In genomic region chr21:41765393-41765950, GRCh38 we compare ENCODE assay signal across 10 cellular contexts. TPM values are rescaled to one million over a fixed set of nuclear protein-coding genes. Genes with fewer than 3 reads are reported as not detected.
DNase-seq lines count a peak whose midpoint lies in the region; ATAC-seq and TF ChIP-seq lines count a peak whose summit lies in the region.
"Had no signal": no experiment of that assay in that cellular context is flagged by ENCODE, and none has a peak within 500 bp of the region (broad histone marks: within the 10 kb centered on the region; RNA-seq: fewer than 3 reads in every experiment).

No MANE protein-coding gene starts in this region.

- peaks cover 26% of the 10 kb centered on the region for H3K4me1 Mint-ChIP-seq in activated T-cell treated with anti-CD3 and anti-CD28 coated beads, Interleukin-2, amount 50 U/mL, for 4 hours (ENCODE audit: low read depth)
- H3K4me1 Mint-ChIP-seq in type B pancreatic cell (ENCODE audit: unreplicated experiment) = peaks cover 55% of the 10 kb centered on the region
- peaks cover 36% of the 10 kb centered on the region for H3K4me1 Mint-ChIP-seq in stimulated activated effector memory CD8-positive, alpha-beta T cell treated with anti-CD3 and anti-CD28 coated beads, Interleukin-12 subunit alpha, Interleukin-12 subunit beta, amount 100 ng/mL, for 72 hours

- intact Hi-C loops in breast epithelium (cut with DNase I; ENCODE audit: low total_unique reads) (no loop called here), lower leg skin (cut with DNase I; ENCODE audit: low total_unique reads) (no loop called here)

- peak overlapping the region; percentile 21 for H3K4me3 Mint-ChIP-seq in activated T-cell treated with anti-CD3 and anti-CD28 coated beads, Interleukin-2, amount 50 U/mL, for 4 hours
- H3K4me3 Mint-ChIP-seq in type B pancreatic cell = peak overlapping the region; percentile 91
- no peak overlapping the region for H3K4me3 Mint-ChIP-seq in stimulated activated effector memory CD8-positive, alpha-beta T cell treated with anti-CD3 and anti-CD28 coated beads, Interleukin-12 subunit alpha, Interleukin-12 subunit beta, amount 100 ng/mL, for 72 hours

- H3K4me1 ChIP-seq in breast epithelium = peaks cover 0 to 12% of the 10 kb centered on the region in 2 donors
- peaks cover 0 to 48% (median 18%) of the 10 kb centered on the region in 3 donors for H3K4me1 ChIP-seq in gastroesophageal sphincter

- TF ChIP-seq CTCF in breast epithelium (IDR thresholded peaks at IDR 0.05) = no peak
- no peak for TF ChIP-seq CTCF in lower leg skin (IDR thresholded peaks at IDR 0.05)
- TF ChIP-seq CTCF in type B pancreatic cell (conservative IDR thresholded peaks at IDR 0.05) = no peak
- no peak for TF ChIP-seq CTCF in gastroesophageal sphincter (IDR thresholded peaks at IDR 0.05)

- TF ChIP-seq POLR2A in breast epithelium (IDR thresholded peaks at IDR 0.05) = no peak
- TF ChIP-seq POLR2A in lower leg skin (IDR thresholded peaks at IDR 0.05) = no peak
- TF ChIP-seq POLR2A in gastroesophageal sphincter (IDR thresholded peaks at IDR 0.05) = no peak

- 54 to 56% methylated on average over 14 of the region's 14 CpGs for WGBS in lower leg skin, 2 donors
- WGBS in gastroesophageal sphincter (ENCODE audit: low coverage in 1 of 2), 2 donors = 46 to 65% methylated on average over 4 to 11 of the region's 14 CpGs

- H3K9me3 ChIP-seq in breast epithelium (no peaks in the 10 kb centered on the region), gastroesophageal sphincter (no peaks in the 10 kb centered on the region)

- no peak for ATAC-seq in activated T-cell treated with anti-CD3 and anti-CD28 coated beads, Interleukin-2, amount 50 U/mL, for 4 hours
- ATAC-seq in HG03196 (IDR thresholded peaks at IDR 0.05; ENCODE audit: unreplicated experiment) (no peak), gastroesophageal sphincter (no peak)
- no peak for ATAC-seq in stimulated activated effector memory CD8-positive, alpha-beta T cell treated with anti-CD3 and anti-CD28 coated beads, Interleukin-12 subunit alpha, Interleukin-12 subunit beta, amount 100 ng/mL, for 72 hours

- H3K27ac Mint-ChIP-seq in type B pancreatic cell = peak overlapping the region; percentile 89
- no peak overlapping the region for H3K27ac Mint-ChIP-seq in stimulated activated effector memory CD8-positive, alpha-beta T cell treated with anti-CD3 and anti-CD28 coated beads, Interleukin-12 subunit alpha, Interleukin-12 subunit beta, amount 100 ng/mL, for 72 hours

- H3K4me3 ChIP-seq in breast epithelium (peak overlapping the region in 2 of 3 donors; percentile 76 to 79), lower leg skin (ENCODE audit: low read depth, poor library complexity, severe bottlenecking) (peak overlapping the region; percentile 22), gastroesophageal sphincter (peak overlapping the region in 1 of 2 donors; percentile 44)

- no peaks in the 10 kb centered on the region for H3K9me3 Mint-ChIP-seq in activated T-cell treated with anti-CD3 and anti-CD28 coated beads, Interleukin-2, amount 50 U/mL, for 4 hours
- no peaks in the 10 kb centered on the region for H3K9me3 Mint-ChIP-seq in type B pancreatic cell
- H3K9me3 Mint-ChIP-seq in stimulated activated effector memory CD8-positive, alpha-beta T cell treated with anti-CD3 and anti-CD28 coated beads, Interleukin-12 subunit alpha, Interleukin-12 subunit beta, amount 100 ng/mL, for 72 hours = no peaks in the 10 kb centered on the region

- DNase-seq in activated T-cell treated with anti-CD3 and anti-CD28 coated beads, Interleukin-2, amount 50 U/mL, for 4 hours = no peak
- no peak for DNase-seq in activated T-cell treated with anti-CD3 and anti-CD28 coated beads for 4 hours
- DNase-seq in breast epithelium (ENCODE audit: low spot score in 2 of 2) = no peak
- DNase-seq in lower leg skin (ENCODE audit: low spot score in 2 of 2) = no peak
- DNase-seq in type B pancreatic cell (ENCODE audit: extremely low spot score, unreplicated experiment) = no peak
- DNase-seq in stimulated activated effector memory CD8-positive, alpha-beta T cell treated with anti-CD3 and anti-CD28 coated beads, Interleukin-12 subunit alpha, Interleukin-12 subunit beta, amount 100 ng/mL, for 72 hours (ENCODE audit: low spot score in 2 of 2) = no peak
- DNase-seq: HCEC 1CT had no signal

- H3K36me3 ChIP-seq in breast epithelium (no peaks in the 10 kb centered on the region), gastroesophageal sphincter (no peaks in the 10 kb centered on the region)

- H3K27ac ChIP-seq in breast epithelium = peak overlapping the region; percentile 85 to 92
- H3K27ac ChIP-seq in gastroesophageal sphincter = peak overlapping the region in 1 of 4 donors; percentile 66

- TF ChIP-seq EP300 in gastroesophageal sphincter (IDR thresholded peaks at IDR 0.05) = no peak

- peaks cover 0 to 29% of the 10 kb centered on the region in 2 donors for H3K27me3 ChIP-seq in breast epithelium
- peaks cover 100% of the 10 kb centered on the region for H3K27me3 ChIP-seq in gastroesophageal sphincter

- H3K36me3 Mint-ChIP-seq in activated T-cell treated with anti-CD3 and anti-CD28 coated beads, Interleukin-2, amount 50 U/mL, for 4 hours (ENCODE audit: insufficient read depth) = no peaks in the 10 kb centered on the region
- H3K36me3 Mint-ChIP-seq in type B pancreatic cell = no peaks in the 10 kb centered on the region
- no peaks in the 10 kb centered on the region for H3K36me3 Mint-ChIP-seq in stimulated activated effector memory CD8-positive, alpha-beta T cell treated with anti-CD3 and anti-CD28 coated beads, Interleukin-12 subunit alpha, Interleukin-12 subunit beta, amount 100 ng/mL, for 72 hours

- H3K27me3 Mint-ChIP-seq in activated T-cell treated with anti-CD3 and anti-CD28 coated beads, Interleukin-2, amount 50 U/mL, for 4 hours (ENCODE audit: low read depth) = peaks cover 79% of the 10 kb centered on the region
- peaks cover 79% of the 10 kb centered on the region for H3K27me3 Mint-ChIP-seq in type B pancreatic cell

RNA-seq across cellular contexts. Expression of gene RIPK4, which starts 1.4 kb away (rescaled TPM):
- under 1 TPM; 0.13 to 0.20 (median 0.19) TPM for total RNA-seq in activated T-cell treated with anti-CD3 and anti-CD28 coated beads, Interleukin-2, amount 50 U/mL, for 4 hours
- total RNA-seq in breast epithelium (10 to 100 TPM in 2 of 3 donors, not detected in 1; 15.7 to 30.3 TPM), lower leg skin (10 to 100 TPM; 61.0 to 88.1 (median 68.2) TPM), type B pancreatic cell (ENCODE audit: low replicate concordance) (13.7 and 30.3 TPM in 2 replicates), gastroesophageal sphincter (1 to 10 TPM in 2 of 4 donors, under 1 TPM in 2; 0.40 to 5.8 (median 1.5) TPM)
- total RNA-seq: frontal cortex had no signal
